Comparison of ENCODE assay signal across 8 cellular contexts in genomic region chr1:166974647-166975345, GRCh38. TPM values are rescaled to one million over a fixed set of nuclear protein-coding genes. Genes with fewer than 3 reads are reported as not detected.
A peak's percentile ranks its signal among the peaks of the same experiment; 100 is the strongest.
DNase-seq lines count a peak whose midpoint lies in the region; ATAC-seq, FAIRE-seq and TF ChIP-seq lines count a peak whose summit lies in the region.

No MANE protein-coding gene starts in this region.

- no peaks in the 10 kb centered on the region; the same call in 1 of the 2 replicates for H3K4me1 ChIP-seq in H9 (ENCODE audit: insufficient read depth, low read length)

- POLR2A ChIA-PET in AG04450 (lab: Yijun Ruan, JAX) = no interaction called here

- no peaks in the 10 kb centered on the region for H3K79me1 ChIP-seq in H9 (ENCODE audit: insufficient read depth, low read depth, low read length, poor library complexity, severe bottlenecking)

- H4K8ac ChIP-seq in H9 (replicated peaks; ENCODE audit: insufficient read length, low read depth, low read length) = no peak overlapping the region

- H3K27me3 ChIP-seq in AG04450 (ENCODE audit: control insufficient read depth, insufficient read depth, low read length) (peaks cover 30% of the 10 kb centered on the region), H9 (ENCODE audit: insufficient read depth, low read length) (peaks cover 37% of the 10 kb centered on the region)

- no peak overlapping the region for H2AFZ ChIP-seq in H9 (ENCODE audit: low read length)

- peak overlapping the region; percentile 65 to 87 for H3K4me3 Mint-ChIP-seq in H9
- peak overlapping the region; percentile 78 for H3K4me3 Mint-ChIP-seq in progenitor cell of endocrine pancreas (ENCODE audit: low read depth)

- no peak overlapping the region for H2BK120ac ChIP-seq in H9 (ENCODE audit: low read depth, low read length, poor library complexity, severe bottlenecking)

- TF ChIP-seq CTCF in AG04450 (IDR thresholded peaks at IDR 0.05; ENCODE audit: low read depth, low read length) = no peak
- no peak for TF ChIP-seq CTCF in H9 (conservative IDR thresholded peaks at IDR 0.05)
- TF ChIP-seq CTCF in epithelial cell of esophagus (IDR thresholded peaks at IDR 0.05; ENCODE audit: insufficient read depth, low read depth, low read length, missing control alignments) = no peak
- no peak for TF ChIP-seq CTCF in progenitor cell of endocrine pancreas (IDR thresholded peaks at IDR 0.05; ENCODE audit: unreplicated experiment)

- peak overlapping the region in 1 of 3 experiments; percentile 70; a peak in 1 of 7 replicates for H3K27ac Mint-ChIP-seq in H9
- H3K27ac Mint-ChIP-seq in progenitor cell of endocrine pancreas = peak overlapping the region; percentile 2

- peaks cover 5% of the 10 kb centered on the region for H3K23me2 ChIP-seq in H9 (ENCODE audit: insufficient read length, low read depth, low read length, poor library complexity, severe bottlenecking)

- H3K9me3 Mint-ChIP-seq in H9 = no peaks in the 10 kb centered on the region; a peak in 1 of 5 replicates
- H3K9me3 Mint-ChIP-seq in progenitor cell of endocrine pancreas (ENCODE audit: low read depth) = no peaks in the 10 kb centered on the region

- H3K56ac ChIP-seq in H9 (ENCODE audit: insufficient read length, low read depth, low read length) = no peak overlapping the region

- no peak overlapping the region for H3T11ph ChIP-seq in H9 (ENCODE audit: low read length)

- H3K23ac ChIP-seq in H9 (ENCODE audit: insufficient read length, low read depth, low read length) = no peak overlapping the region

- H2BK15ac ChIP-seq in H9 (ENCODE audit: low read depth, low read length) = no peak overlapping the region

- no peak overlapping the region for H3K14ac ChIP-seq in H9 (ENCODE audit: insufficient read depth, low read length)

- H3K27ac ChIP-seq in AG04450 (ENCODE audit: low read depth, low read length) (no peak overlapping the region), H9 (ENCODE audit: insufficient read length, low read depth, low read length) (no peak overlapping the region)

- H3K9ac ChIP-seq in H9 (ENCODE audit: extremely low read depth, insufficient read length, low read length) = no peak overlapping the region

- no peak overlapping the region for H2BK5ac ChIP-seq in H9 (ENCODE audit: insufficient read length, low read length)

- no peak overlapping the region for H3K18ac ChIP-seq in H9 (ENCODE audit: insufficient read length, low read depth, low read length)

- H3K9me3 ChIP-seq in AG04450 (ENCODE audit: control insufficient read depth, insufficient read depth, low read length) (no peaks in the 10 kb centered on the region), H9 (ENCODE audit: control insufficient read depth, low read depth, low read length) (no peaks in the 10 kb centered on the region)

- no peak overlapping the region for H3K4ac ChIP-seq in H9 (ENCODE audit: low read depth, low read length)

- H4K91ac ChIP-seq in H9 (ENCODE audit: insufficient read length, low read depth, low read length) = no peak overlapping the region

- no peak overlapping the region for H4K5ac ChIP-seq in H9 (ENCODE audit: insufficient read length, low read depth, low read length)

- H3K27me3 Mint-ChIP-seq in H9 (ENCODE audit: low read depth) (peaks cover 96% of the 10 kb centered on the region), progenitor cell of endocrine pancreas (peaks cover 81% of the 10 kb centered on the region)

- H3K36me3 Mint-ChIP-seq in H9 (ENCODE audit: insufficient read depth in 1 of 3, low read depth in 3 of 3) = no peaks in the 10 kb centered on the region
- H3K36me3 Mint-ChIP-seq in progenitor cell of endocrine pancreas (ENCODE audit: insufficient read depth) = no peaks in the 10 kb centered on the region

- H2BK20ac ChIP-seq in H9 (ENCODE audit: low read depth, low read length, poor library complexity, severe bottlenecking) = no peak overlapping the region

- no peak for TF ChIP-seq POLR2A in H54 (IDR thresholded peaks at IDR 0.05; ENCODE audit: low read depth, low read length)

- H2AK5ac ChIP-seq in H9 (ENCODE audit: insufficient read length, low read length) = no peak overlapping the region

- no peaks in the 10 kb centered on the region for H3K79me2 ChIP-seq in H9 (ENCODE audit: insufficient read depth, low read length)

- WGBS in H9 (ENCODE audit: extremely low coverage, insufficient read length, low lambda C conversion rate) = no CpG with 5 or more reads among the region's 17 CpGs

- DNase-seq in AG04450 (ENCODE audit: low read depth, low spot score) = no peak
- no peak for DNase-seq in H9
- DNase-seq in activated CD4-positive, alpha-beta T cell treated with anti-CD3 and anti-CD28 coated beads for 4 hours = peak; percentile 61 to 63
- no peak for DNase-seq in epithelial cell of esophagus (ENCODE audit: low read depth)
- DNase-seq in progenitor cell of endocrine pancreas (ENCODE audit: low spot score, unreplicated experiment) = no peak
- DNase-seq in DMS153 (lab: John Stamatoyannopoulos, UW) = no peak
- DNase-seq in H54 (ENCODE audit: insufficient read length, low spot score) = no peak

- no peak for FAIRE-seq in H54 (lab: Jason Lieb, UNC)

- peak overlapping the region; percentile 56 for H3K4me3 ChIP-seq in AG04450 (ENCODE audit: low read depth, low read length)
- peak overlapping the region; percentile 38 for H3K4me3 ChIP-seq in epithelial cell of esophagus (ENCODE audit: low read length)

- H3K4me1 Mint-ChIP-seq in H9 (peaks cover 20% of the 10 kb centered on the region in 2 experiments), progenitor cell of endocrine pancreas (ENCODE audit: low read depth) (peaks cover 10% of the 10 kb centered on the region)

- ATAC-seq in GM18858 (IDR thresholded peaks at IDR 0.05; ENCODE audit: unreplicated experiment) = no peak

- no peak overlapping the region for H2BK12ac ChIP-seq in H9 (ENCODE audit: insufficient read length, low read depth, low read length)

- CTCF ChIA-PET in AG04450 (lab: Charles Lee) = no interaction called here

- H4K20me1 ChIP-seq in H9 (ENCODE audit: control insufficient read depth, insufficient read depth, insufficient read length) = no peaks in the 10 kb centered on the region

- peak overlapping the region; percentile 81 for H3K4me2 ChIP-seq in H9 (ENCODE audit: insufficient read depth, insufficient read length, low read length)

RNA-seq across cellular contexts. Expression of gene ILDR2, which starts 0.5 kb away (rescaled TPM):
- polyA plus RNA-seq in AG04450 (2011; rRNA removed) = 0.10 TPM in 1 of 2 replicates, not detected in the other
- polyA minus RNA-seq in AG04450 (2011; rRNA and poly(A)+ RNA removed) = not detected in 2 replicates
- 1.1 and 1.7 TPM in 2 replicates for total RNA-seq in H9 (2021)
- 1.4 and 1.7 TPM in 2 replicates for total RNA-seq in progenitor cell of endocrine pancreas

RNA-seq across cellular contexts. Expression of gene MAEL, which starts 14.3 kb away (rescaled TPM):
- polyA plus RNA-seq in AG04450 (2011; rRNA removed) = not detected in 2 replicates
- polyA minus RNA-seq in AG04450 (2011; rRNA and poly(A)+ RNA removed) = not detected in 2 replicates
- total RNA-seq in H9 (2021) = not detected in 2 replicates
- 0.13 TPM in 1 of 2 replicates, not detected in the other for total RNA-seq in progenitor cell of endocrine pancreas

Comparison
In these comparisons a context has a peak if more than half of its experiments do, and no peak if none do; other contexts are left out.
1. DNase-seq: peak in activated CD4-positive, alpha-beta T cell treated with anti-CD3 and anti-CD28 coated beads for 4 hours (2 of 2); none in AG04450 (single experiment), H9 (single experiment), epithelial cell of esophagus (single experiment), progenitor cell of endocrine pancreas (single experiment), DMS153 (single experiment) and H54 (single experiment).